1 cellular context compared by ENCODE assay signal in genomic region chr16:57863434-57864160, GRCh38.
TF ChIP-seq lines count a peak whose summit lies in the region.

No MANE protein-coding gene starts in this region.

TF ChIP-seq in HepG2, 621 proteins besides CTCF, POLR2A, EP300 and RAD21 (continued from another document and continues in another):
- TF ChIP-seq HIC2 (CRISPR knock-in tag; IDR thresholded peaks at IDR 0.05; ENCODE audit: low read depth) = no peak
- TF ChIP-seq ZMAT5 (CRISPR knock-in tag; IDR thresholded peaks at IDR 0.05; ENCODE audit: borderline replicate concordance, low read depth) = no peak
- TF ChIP-seq ZNF652 (CRISPR knock-in tag; IDR thresholded peaks at IDR 0.05; ENCODE audit: borderline replicate concordance, low read depth) = no peak
- no peak for TF ChIP-seq SKI (IDR thresholded peaks at IDR 0.05; ENCODE audit: partially characterized antibody)
- TF ChIP-seq RBM39 (IDR thresholded peaks at IDR 0.05; ENCODE audit: low read depth, low read length, poor library complexity, severe bottlenecking) = no peak
- no peak for TF ChIP-seq ZIK1 (CRISPR knock-in tag; IDR thresholded peaks at IDR 0.05; ENCODE audit: borderline replicate concordance, low read depth)
- 0 out of 2 replicates have a peak, but pooled peaks have one; percentile 41 for TF ChIP-seq ZFP82 (CRISPR knock-in tag; IDR thresholded peaks at IDR 0.05; ENCODE audit: borderline replicate concordance)
- no peak for TF ChIP-seq NR0B2 (CRISPR knock-in tag; IDR thresholded peaks at IDR 0.05)
- TF ChIP-seq FOXA3 (CRISPR knock-in tag; IDR thresholded peaks at IDR 0.05) = peak; percentile 24; the same call in 1 of the 2 replicates
- TF ChIP-seq IKZF1 (IDR thresholded peaks at IDR 0.05) = no peak
- no peak for TF ChIP-seq ZNF784 (CRISPR knock-in tag; IDR thresholded peaks at IDR 0.05; ENCODE audit: borderline replicate concordance)
- TF ChIP-seq ERF (CRISPR knock-in tag; IDR thresholded peaks at IDR 0.05) = 0 out of 2 replicates have a peak, but pooled peaks have one; percentile 15
- peak; percentile 71; the same call in 1 of the 2 replicates for TF ChIP-seq ETV5 (CRISPR knock-in tag; IDR thresholded peaks at IDR 0.05; ENCODE audit: borderline replicate concordance)
- TF ChIP-seq GTF2F1 (IDR thresholded peaks at IDR 0.05; ENCODE audit: low read length) = no peak
- peak; percentile 62; the same call in 1 of the 2 replicates for TF ChIP-seq ELF3 (CRISPR knock-in tag; IDR thresholded peaks at IDR 0.05)
- TF ChIP-seq ZBTB33 (CRISPR knock-in tag; IDR thresholded peaks at IDR 0.05) = no peak
- 0 out of 2 replicates have a peak, but pooled peaks have one; percentile 7 for TF ChIP-seq FOXJ3 (CRISPR knock-in tag; IDR thresholded peaks at IDR 0.05; ENCODE audit: borderline replicate concordance)
- no peak for TF ChIP-seq ZNF724P (CRISPR knock-in tag; IDR thresholded peaks at IDR 0.05; ENCODE audit: borderline replicate concordance)
- no peak for TF ChIP-seq ZNF777 (CRISPR knock-in tag; IDR thresholded peaks at IDR 0.05)
- peak; percentile 58 for TF ChIP-seq HNF4A (CRISPR knock-in tag; IDR thresholded peaks at IDR 0.05)
- no peak for TF ChIP-seq ZHX2 (IDR thresholded peaks at IDR 0.05; ENCODE audit: low read depth)
- no peak for TF ChIP-seq ZHX2 (CRISPR knock-in tag; IDR thresholded peaks at IDR 0.05; ENCODE audit: borderline replicate concordance)
- no peak for TF ChIP-seq THAP7 (CRISPR knock-in tag; IDR thresholded peaks at IDR 0.05)
- TF ChIP-seq ATF1 (CRISPR knock-in tag; IDR thresholded peaks at IDR 0.05) = peak; percentile 26; the same call in 1 of the 2 replicates
- TF ChIP-seq CEBPG (CRISPR knock-in tag; IDR thresholded peaks at IDR 0.05) = peak; percentile 68
- no peak for TF ChIP-seq SALL2 (CRISPR knock-in tag; IDR thresholded peaks at IDR 0.05)
- TF ChIP-seq GRHL1 (CRISPR knock-in tag; conservative IDR thresholded peaks at IDR 0.05) = no peak
- no peak for TF ChIP-seq ZNF512 (CRISPR knock-in tag; IDR thresholded peaks at IDR 0.05)
- TF ChIP-seq MXD3 (CRISPR knock-in tag; IDR thresholded peaks at IDR 0.05) = no peak
- no peak for TF ChIP-seq ZNF296 (CRISPR knock-in tag; conservative IDR thresholded peaks at IDR 0.05)
- no peak for TF ChIP-seq ZNF232 (CRISPR knock-in tag; IDR thresholded peaks at IDR 0.05; ENCODE audit: borderline replicate concordance)
- no peak for TF ChIP-seq BHLHE40 (IDR thresholded peaks at IDR 0.05; ENCODE audit: low read length)
- TF ChIP-seq MTA1 (CRISPR knock-in tag; IDR thresholded peaks at IDR 0.05; ENCODE audit: borderline replicate concordance) = no peak
- TF ChIP-seq BRF2 (CRISPR knock-in tag; IDR thresholded peaks at IDR 0.05) = no peak
- no peak for TF ChIP-seq NFYB (CRISPR knock-in tag; IDR thresholded peaks at IDR 0.05)
- TF ChIP-seq ZNF414 (CRISPR knock-in tag; IDR thresholded peaks at IDR 0.05) = 0 out of 2 replicates have a peak, but pooled peaks have one; percentile 29
- peak; percentile 49; the same call in 1 of the 2 replicates for TF ChIP-seq SOX5 (CRISPR knock-in tag; IDR thresholded peaks at IDR 0.05; ENCODE audit: borderline replicate concordance)
- TF ChIP-seq ZNF556 (CRISPR knock-in tag; IDR thresholded peaks at IDR 0.05; ENCODE audit: borderline replicate concordance) = no peak
- TF ChIP-seq CBX5 (CRISPR knock-in tag; IDR thresholded peaks at IDR 0.05; ENCODE audit: borderline replicate concordance) = no peak
- no peak for TF ChIP-seq ZBTB26 (CRISPR knock-in tag; IDR thresholded peaks at IDR 0.05; ENCODE audit: borderline replicate concordance)
- TF ChIP-seq ZNF572 (CRISPR knock-in tag; IDR thresholded peaks at IDR 0.05) = no peak
- no peak for TF ChIP-seq POLR2AphosphoS2 (IDR thresholded peaks at IDR 0.05; ENCODE audit: low read depth, low read length)
